ENCODE assay signal across 8 cellular contexts in genomic region chr6:15623282-15624116, GRCh38. TPM values are rescaled to one million over a fixed set of nuclear protein-coding genes. Genes with fewer than 3 reads are reported as not detected.
DNase-seq lines count a peak whose midpoint lies in the region; ATAC-seq and TF ChIP-seq lines count a peak whose summit lies in the region.

No MANE protein-coding gene starts in this region.

- H3K27me3 Mint-ChIP-seq in T-cell = no peaks in the 10 kb centered on the region

- no peak for ATAC-seq in T-cell (replicated peaks in 1 of 4)
- ATAC-seq in GM18868 (IDR thresholded peaks at IDR 0.05; ENCODE audit: unreplicated experiment) = no peak
- no peak for ATAC-seq in GM18520 (IDR thresholded peaks at IDR 0.05; ENCODE audit: unreplicated experiment)

- POLR2A ChIA-PET in T-cell (lab: Charles Lee) = no interaction called here
- POLR2A ChIA-PET in HEK293T (lab: Yijun Ruan, JAX) = no interaction called here

- no peak overlapping the region for H3K4me3 Mint-ChIP-seq in T-cell

- H3K27ac Mint-ChIP-seq in T-cell = no peak overlapping the region

- DNase-seq in EH (ENCODE audit: low read depth) (peak; percentile 39), NCI-H1105 (lab: John Stamatoyannopoulos, UW) (peak; percentile 11), amniotic epithelial cell (ENCODE audit: low read depth) (peak; percentile 27), kidney tubule cell (ENCODE audit: low spot score) (peak; percentile 35), T-cell (no peak), HEK293T (ENCODE audit: extremely low spot score) (no peak)

- peaks cover 40 to 58% (median 41%) of the 10 kb centered on the region in 3 donors for H3K4me1 Mint-ChIP-seq in T-cell

- CTCF ChIA-PET in T-cell (lab: Charles Lee) = interaction anchor here (0.5 to 2.1 kb wide), 13 partner anchors 12 to 1715 kb away, joined by 3 to 8 read pairs (median 3); no protein-coding TSS in a partner anchor
- CTCF ChIA-PET in HEK293T (lab: Yijun Ruan, JAX) = interaction anchor here (0.6 to 1.9 kb wide), 4 partner anchors 9 to 102 kb away, joined by 3 to 7 read pairs (median 4); no protein-coding TSS in a partner anchor

- H3K9me3 Mint-ChIP-seq in T-cell = no peaks in the 10 kb centered on the region

- peaks cover 19% of the 10 kb centered on the region for H3K36me3 Mint-ChIP-seq in T-cell

TF ChIP-seq in HEK293T, 16 proteins besides CTCF, POLR2A, EP300 and RAD21:
- TF ChIP-seq L3MBTL2 (conservative IDR thresholded peaks at IDR 0.05) (no peak), LEF1 (IDR thresholded peaks at IDR 0.05; ENCODE audit: borderline replicate concordance) (no peak), NFRKB (IDR thresholded peaks at IDR 0.05) (no peak), ELF4 (IDR thresholded peaks at IDR 0.05) (no peak), BHLHE40 (IDR thresholded peaks at IDR 0.05; ENCODE audit: borderline replicate concordance) (no peak), FOXA1 (IDR thresholded peaks at IDR 0.05) (no peak), FOXM1 (IDR thresholded peaks at IDR 0.05; ENCODE audit: borderline replicate concordance) (no peak), ZNF384 (IDR thresholded peaks at IDR 0.05) (no peak), SUZ12 (IDR thresholded peaks at IDR 0.05) (no peak), HDGF (IDR thresholded peaks at IDR 0.05; ENCODE audit: borderline replicate concordance) (no peak), ARNT (IDR thresholded peaks at IDR 0.05) (no peak), FOXK2 (IDR thresholded peaks at IDR 0.05) (no peak), SP1 (IDR thresholded peaks at IDR 0.05) (no peak), CTBP1 (IDR thresholded peaks at IDR 0.05; ENCODE audit: borderline replicate concordance) (no peak)

RNA-seq across cellular contexts. Expression of gene DTNBP1, which starts 39.3 kb away (rescaled TPM):
- 10 to 100 TPM; 18.7 to 25.4 (median 19.9) TPM for total RNA-seq in T-cell

Comparison
In these comparisons a context has a peak if more than half of its experiments do, and no peak if none do; other contexts are left out.
1. DNase-seq: peak in EH (single experiment), NCI-H1105 (single experiment), amniotic epithelial cell (single experiment) and kidney tubule cell (single experiment); none in T-cell (0 of 34) and HEK293T (single experiment).